1 cellular context compared by ENCODE assay signal in the genomic region with DNA sequence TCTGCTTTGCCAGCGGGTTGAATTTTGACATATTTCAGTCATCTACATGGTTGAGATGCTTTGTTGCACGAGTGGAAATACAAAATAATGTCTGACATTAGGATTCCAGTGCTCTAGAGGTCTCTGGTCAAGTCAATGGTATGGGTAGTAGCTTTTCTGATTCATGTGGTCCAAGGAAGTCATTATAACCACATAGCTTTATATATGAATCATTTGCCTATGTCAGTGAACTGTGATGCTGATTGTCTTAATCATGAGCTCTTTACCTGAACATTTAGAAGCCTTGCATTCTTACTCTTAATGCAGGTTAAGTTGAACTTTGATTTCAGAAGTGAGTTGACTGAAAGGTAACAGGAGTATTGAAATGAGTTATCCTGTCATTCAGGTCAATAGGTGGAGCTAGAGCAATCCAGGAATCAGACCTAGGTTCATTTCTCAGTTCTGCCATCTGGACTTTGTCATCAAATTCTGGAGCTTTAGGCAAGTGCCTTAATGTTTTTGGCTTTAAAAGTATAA.
TF ChIP-seq lines count a peak whose summit lies in the region.

No MANE protein-coding gene starts in this region.

TF ChIP-seq in endothelial cell of umbilical vein, 7 proteins besides CTCF, POLR2A, EP300 and RAD21:
- TF ChIP-seq, protein P1, sequence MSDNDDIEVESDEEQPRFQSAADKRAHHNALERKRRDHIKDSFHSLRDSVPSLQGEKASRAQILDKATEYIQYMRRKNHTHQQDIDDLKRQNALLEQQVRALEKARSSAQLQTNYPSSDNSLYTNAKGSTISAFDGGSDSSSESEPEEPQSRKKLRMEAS (IDR thresholded peaks at IDR 0.05; ENCODE audit: insufficient read depth, insufficient read length): no peak
- TF ChIP-seq JUN (IDR thresholded peaks at IDR 0.05; ENCODE audit: borderline replicate concordance, insufficient read depth, insufficient read length, low read depth): peak; percentile 34
- peak; percentile 23 for TF ChIP-seq POLR2AphosphoS5 (IDR thresholded peaks at IDR 0.05; ENCODE audit: insufficient read depth, low read depth, low read length)
- no peak for TF ChIP-seq MYC (IDR thresholded peaks at IDR 0.05; ENCODE audit: low read depth, low read length)
- TF ChIP-seq FOS (IDR thresholded peaks at IDR 0.05; ENCODE audit: borderline replicate concordance, insufficient read depth, low read length): peak; percentile 66
